In genomic region chr2:230348792-230349191, GRCh38 we compare ENCODE assay signal across 17 cellular contexts. TPM values are rescaled to one million over a fixed set of nuclear protein-coding genes. Genes with fewer than 3 reads are reported as not detected.
DNase-seq lines count a peak whose midpoint lies in the region; ATAC-seq lines count a peak whose summit lies in the region.
"Had no signal": no experiment of that assay in that cellular context is flagged by ENCODE, and none has a peak within 500 bp of the region (broad histone marks: within the 10 kb centered on the region; RNA-seq: fewer than 3 reads in every experiment).

No MANE protein-coding gene starts in this region.

- H3K27ac Mint-ChIP-seq in CD4-positive, CD25-positive, alpha-beta regulatory T cell = peak overlapping the region in 2 of 3 donors; percentile 54 to 83
- H3K27ac Mint-ChIP-seq in CD8-positive, alpha-beta memory T cell = peak overlapping the region in 7 of 8 donors; percentile 9 to 80 (median 53)
- peak overlapping the region; percentile 94 for H3K27ac Mint-ChIP-seq in T-helper 2 cell treated with Interferon-gamma antibody and Interleukin-4, amounts not matched to agents 5 μg/mL and 100 μg/mL, for 36 hours
- H3K27ac Mint-ChIP-seq in effector memory CD8-positive, alpha-beta T cell = peak overlapping the region; percentile 70 to 88
- H3K27ac Mint-ChIP-seq: endodermal cell had no signal

- ATAC-seq in CD4-positive, CD25-positive, alpha-beta regulatory T cell (ENCODE audit: low read depth in 2 of 2) = peak; percentile 28 to 37
- ATAC-seq in effector memory CD8-positive, alpha-beta T cell (replicated peaks) = no peak
- no peak for ATAC-seq in GM21619 (IDR thresholded peaks at IDR 0.05; ENCODE audit: unreplicated experiment)
- ATAC-seq: left ventricle myocardium superior, Right ventricle myocardium inferior had no signal

- peaks cover 35% of the 10 kb centered on the region for H3K36me3 ChIP-seq in CD4-positive, CD25-positive, alpha-beta regulatory T cell (ENCODE audit: control insufficient read depth, insufficient read depth, low read length)
- H3K36me3 ChIP-seq in CD8-positive, alpha-beta memory T cell (ENCODE audit: insufficient read depth, low read length) = no peaks in the 10 kb centered on the region
- H3K36me3 ChIP-seq: thoracic aorta had no signal

- H3K27me3 ChIP-seq in CD4-positive, CD25-positive, alpha-beta regulatory T cell (ENCODE audit: control insufficient read depth, insufficient read depth, low read length) = no peaks in the 10 kb centered on the region
- no peaks in the 10 kb centered on the region for H3K27me3 ChIP-seq in CD8-positive, alpha-beta memory T cell (ENCODE audit: insufficient read depth, low read length, poor library complexity, severe bottlenecking)

- peaks cover 47% of the 10 kb centered on the region for H3K36me3 Mint-ChIP-seq in CD4-positive, CD25-positive, alpha-beta regulatory T cell
- peaks cover 36 to 51% (median 43%) of the 10 kb centered on the region in 3 donors for H3K36me3 Mint-ChIP-seq in CD8-positive, alpha-beta memory T cell
- peaks cover 82% of the 10 kb centered on the region for H3K36me3 Mint-ChIP-seq in T-helper 2 cell treated with Interferon-gamma antibody and Interleukin-4, amounts not matched to agents 5 μg/mL and 100 μg/mL, for 36 hours (ENCODE audit: low read depth)
- H3K36me3 Mint-ChIP-seq in effector memory CD8-positive, alpha-beta T cell (ENCODE audit: insufficient read depth) = peaks cover 10% of the 10 kb centered on the region

- CTCF ChIA-PET in CD8-positive, alpha-beta memory T cell (lab: Charles Lee) = no interaction called here

- peaks cover 22% of the 10 kb centered on the region for H3K4me1 ChIP-seq in CD4-positive, CD25-positive, alpha-beta regulatory T cell (ENCODE audit: control insufficient read depth, insufficient read depth, low read length, poor library complexity, severe bottlenecking)
- peaks cover 25% of the 10 kb centered on the region for H3K4me1 ChIP-seq in CD8-positive, alpha-beta memory T cell (ENCODE audit: insufficient read depth, low read length)

- H3K27ac ChIP-seq in CD4-positive, CD25-positive, alpha-beta regulatory T cell (ENCODE audit: insufficient read depth, low read length, poor library complexity, severe bottlenecking) = peak overlapping the region; percentile 26
- no peak overlapping the region for H3K27ac ChIP-seq in CD8-positive, alpha-beta memory T cell (ENCODE audit: low read depth, low read length)
- no peak overlapping the region for H3K27ac ChIP-seq in substantia nigra (ENCODE audit: low read depth, low read length, poor library complexity, severe bottlenecking)
- H3K27ac ChIP-seq: thoracic aorta had no signal

- H3K9me3 ChIP-seq in CD4-positive, CD25-positive, alpha-beta regulatory T cell (ENCODE audit: control insufficient read depth in 2 of 2, low read length in 2 of 2) = peaks cover 12 to 19% of the 10 kb centered on the region in 2 experiments
- H3K9me3 ChIP-seq in CD8-positive, alpha-beta memory T cell (ENCODE audit: low read length) = no peaks in the 10 kb centered on the region

- peak in 1 of 3 donors; percentile 63 for DNase-seq in CD4-positive, CD25-positive, alpha-beta regulatory T cell
- DNase-seq in CD8-positive, alpha-beta memory T cell = no peak
- DNase-seq in T-helper 2 cell treated with Interferon-gamma antibody and Interleukin-4, amounts not matched to agents 5 μg/mL and 100 μg/mL, for 36 hours (ENCODE audit: low spot score) = no peak
- DNase-seq in effector memory CD8-positive, alpha-beta T cell = no peak
- DNase-seq in substantia nigra (lab: John Stamatoyannopoulos, UW) (no peak), NCI-H1105 (lab: John Stamatoyannopoulos, UW) (no peak)
- DNase-seq: activated CD4-positive, alpha-beta T cell treated with anti-CD3 and anti-CD28 coated beads, Interleukin-2, amount 50 U/mL, for 4 hours; activated effector memory CD4-positive, alpha-beta T cell treated with anti-CD3 and anti-CD28 coated beads, Interleukin-2, amount 50 U/mL, for 16 hours; Calu3; endodermal cell; Kasumi-1; left ventricle myocardium superior; NCI-H526; occipital lobe had no signal

- peaks cover 0 to 22% (median 10%) of the 10 kb centered on the region in 7 donors for H3K9me3 Mint-ChIP-seq in CD4-positive, CD25-positive, alpha-beta regulatory T cell
- peaks cover 14 to 32% (median 27%) of the 10 kb centered on the region in 5 donors for H3K9me3 Mint-ChIP-seq in CD8-positive, alpha-beta memory T cell
- peaks cover 49% of the 10 kb centered on the region for H3K9me3 Mint-ChIP-seq in T-helper 2 cell treated with Interferon-gamma antibody and Interleukin-4, amounts not matched to agents 5 μg/mL and 100 μg/mL, for 36 hours
- H3K9me3 Mint-ChIP-seq in effector memory CD8-positive, alpha-beta T cell = peaks cover 3 to 14% of the 10 kb centered on the region in 2 donors

- H3K4me3 ChIP-seq in CD4-positive, CD25-positive, alpha-beta regulatory T cell (ENCODE audit: low read depth, low read length) = peak overlapping the region; percentile 75
- H3K4me3 ChIP-seq in CD8-positive, alpha-beta memory T cell (ENCODE audit: low read length) = no peak overlapping the region
- H3K4me3 ChIP-seq: thoracic aorta had no signal

- peak overlapping the region; percentile 27 to 68 (median 56) for H3K4me3 Mint-ChIP-seq in CD4-positive, CD25-positive, alpha-beta regulatory T cell
- peak overlapping the region in 3 of 7 donors; percentile 37 to 56 (median 56) for H3K4me3 Mint-ChIP-seq in CD8-positive, alpha-beta memory T cell
- peak overlapping the region; percentile 78 for H3K4me3 Mint-ChIP-seq in T-helper 2 cell treated with Interferon-gamma antibody and Interleukin-4, amounts not matched to agents 5 μg/mL and 100 μg/mL, for 36 hours
- peak overlapping the region; percentile 34 to 68 for H3K4me3 Mint-ChIP-seq in effector memory CD8-positive, alpha-beta T cell
- H3K4me3 Mint-ChIP-seq: endodermal cell had no signal

- no peaks in the 10 kb centered on the region for H3K27me3 Mint-ChIP-seq in CD4-positive, CD25-positive, alpha-beta regulatory T cell
- no peaks in the 10 kb centered on the region for H3K27me3 Mint-ChIP-seq in CD8-positive, alpha-beta memory T cell
- H3K27me3 Mint-ChIP-seq in T-helper 2 cell treated with Interferon-gamma antibody and Interleukin-4, amounts not matched to agents 5 μg/mL and 100 μg/mL, for 36 hours (ENCODE audit: low read depth) = no peaks in the 10 kb centered on the region
- H3K27me3 Mint-ChIP-seq in effector memory CD8-positive, alpha-beta T cell = no peaks in the 10 kb centered on the region

- POLR2A ChIA-PET in CD8-positive, alpha-beta memory T cell (lab: Charles Lee) = interaction anchor here (0.6 kb wide), 1 partner anchor 124 kb away, joined by 5 read pairs; no protein-coding TSS in a partner anchor

- H3K4me1 Mint-ChIP-seq in CD4-positive, CD25-positive, alpha-beta regulatory T cell = peaks cover 57 to 71% (median 62%) of the 10 kb centered on the region in 4 donors
- H3K4me1 Mint-ChIP-seq in CD8-positive, alpha-beta memory T cell = peaks cover 66 to 77% (median 76%) of the 10 kb centered on the region in 3 donors
- H3K4me1 Mint-ChIP-seq in T-helper 2 cell treated with Interferon-gamma antibody and Interleukin-4, amounts not matched to agents 5 μg/mL and 100 μg/mL, for 36 hours (ENCODE audit: low read depth) = peaks cover 66% of the 10 kb centered on the region
- peaks cover 35 to 69% of the 10 kb centered on the region in 2 donors for H3K4me1 Mint-ChIP-seq in effector memory CD8-positive, alpha-beta T cell (ENCODE audit: low read depth in 2 of 2)
- H3K4me1 Mint-ChIP-seq: endodermal cell had no signal

RNA-seq across cellular contexts. Expression of gene SP140L, which starts 21.8 kb away (rescaled TPM):
- 68.5 TPM for total RNA-seq in CD4-positive, CD25-positive, alpha-beta regulatory T cell
- 10 to 100 TPM; 14.3 to 25.9 (median 22.6) TPM for polyA plus RNA-seq in CD4-positive, CD25-positive, alpha-beta regulatory T cell
- total RNA-seq in CD8-positive, alpha-beta memory T cell = 10 to 100 TPM; 31.4 to 32.5 TPM
- polyA plus RNA-seq in CD8-positive, alpha-beta memory T cell = 30.1 TPM

Comparison
In these comparisons a context has a peak if more than half of its experiments do, and no peak if none do; other contexts are left out.
1. ATAC-seq: peak in CD4-positive, CD25-positive, alpha-beta regulatory T cell (2 of 2); none in effector memory CD8-positive, alpha-beta T cell (single experiment) and GM21619 (single experiment).
2. Peak in every context shown above with its lines, with median percentiles within 50 percentile points of each other: H3K27ac Mint-ChIP-seq.